In genomic region chr22:24871611-24872205, GRCh38 we compare ENCODE assay signal across 1 cellular context.
TF ChIP-seq lines count a peak whose summit lies in the region.

No MANE protein-coding gene starts in this region.

TF ChIP-seq in K562, 482 proteins besides CTCF, POLR2A, EP300 and RAD21 (continued from another document):
- TF ChIP-seq ATF2 (CRISPR knock-in tag; IDR thresholded peaks at IDR 0.05) (no peak), HDAC2 (IDR thresholded peaks at IDR 0.05) (no peak), MCM5 (IDR thresholded peaks at IDR 0.05; ENCODE audit: low read depth) (no peak), TEAD2 (tag; IDR thresholded peaks at IDR 0.05) (no peak)
